ENCODE assay signal across 6 cellular contexts in genomic region chrY:6217045-6217444, GRCh38. TPM values are rescaled to one million over a fixed set of nuclear protein-coding genes. Genes with fewer than 3 reads are reported as not detected.
"Had no signal": no experiment of that assay in that cellular context is flagged by ENCODE, and none has a peak within 500 bp of the region (broad histone marks: within the 10 kb centered on the region; RNA-seq: fewer than 3 reads in every experiment).

No MANE protein-coding gene starts in this region.

RNA-seq across cellular contexts. Expression of gene TSPY2, which starts 29.0 kb away (rescaled TPM):
- total RNA-seq: GM23248, H7, HepG2, HFFc6, HT1080 had no signal
- polyA plus RNA-seq: GM23248, HepG2, IgD-negative memory B cell had no signal
